ENCODE assay signal across 11 cellular contexts in genomic region chr5:39202594-39203290, GRCh38. TPM values are rescaled to one million over a fixed set of nuclear protein-coding genes. Genes with fewer than 3 reads are reported as not detected.
DNase-seq lines count a peak whose midpoint lies in the region; ATAC-seq and TF ChIP-seq lines count a peak whose summit lies in the region.
"Had no signal": no experiment of that assay in that cellular context is flagged by ENCODE, and none has a peak within 500 bp of the region (broad histone marks: within the 10 kb centered on the region; RNA-seq: fewer than 3 reads in every experiment).

No MANE protein-coding gene starts in this region.

- TF ChIP-seq CTCF in lung (IDR thresholded peaks at IDR 0.05; ENCODE audit: control extremely low read depth, extremely low read depth) (no peak), osteocyte (IDR thresholded peaks at IDR 0.05) (no peak)

- DNase-seq in CD1c-positive myeloid dendritic cell (ENCODE audit: extremely low spot score) (peak; percentile 84), lung (ENCODE audit: low spot score) (no peak), hypothalamus (lab: John Stamatoyannopoulos, UW) (no peak), SHP77 (lab: John Stamatoyannopoulos, UW) (no peak), osteocyte (ENCODE audit: extremely low spot score, unreplicated experiment) (no peak)
- DNase-seq in activated CD4-positive, alpha-beta T cell treated with anti-CD3 and anti-CD28 coated beads, Interleukin-2, amount 50 U/mL, for 1 hour, result peak; percentile 30
- DNase-seq: erythroblast, NCI-H1694 had no signal

- H3K27ac ChIP-seq in KOPT-K1 (ENCODE audit: low read depth, low read length, poor library complexity, severe bottlenecking) (peak overlapping the region; percentile 96), lung (ENCODE audit: low read depth in 1 of 2, low read length in 1 of 2) (peak overlapping the region in 1 of 2 donors; percentile 54)

- ATAC-seq in lung (ENCODE audit: insufficient read depth, low FRiP score) (peak; percentile 55), HG02678 (IDR thresholded peaks at IDR 0.05; ENCODE audit: unreplicated experiment) (no peak)
- ATAC-seq: GM12878 had no signal

- H3K9me3 Mint-ChIP-seq in osteocyte (ENCODE audit: unreplicated experiment), result no peaks in the 10 kb centered on the region

- 59 to 77% methylated on average over 11 of the region's 11 CpGs for WGBS in lung, 2 donors

- H3K4me3 ChIP-seq in lung, result no peak overlapping the region
- H3K4me3 ChIP-seq: GM12878 had no signal

- H3K4me1 Mint-ChIP-seq in osteocyte (ENCODE audit: unreplicated experiment), result no peaks in the 10 kb centered on the region

- no peaks in the 10 kb centered on the region for H3K36me3 Mint-ChIP-seq in osteocyte (ENCODE audit: unreplicated experiment)

- H3K27me3 Mint-ChIP-seq in osteocyte (ENCODE audit: unreplicated experiment), result peaks cover 5% of the 10 kb centered on the region

- H3K4me3 Mint-ChIP-seq in osteocyte (ENCODE audit: unreplicated experiment), result no peak overlapping the region

- no peaks in the 10 kb centered on the region for H3K4me1 ChIP-seq in lung (ENCODE audit: control insufficient read depth in 2 of 2, insufficient read depth in 2 of 2, low read length in 2 of 2)

- H3K27ac Mint-ChIP-seq in osteocyte (ENCODE audit: unreplicated experiment), result no peak overlapping the region

- H3K27me3 ChIP-seq in lung (ENCODE audit: control insufficient read depth, insufficient read depth), result no peaks in the 10 kb centered on the region

- no peaks in the 10 kb centered on the region for H3K36me3 ChIP-seq in KOPT-K1 (ENCODE audit: insufficient read depth, low read length)
- H3K36me3 ChIP-seq in lung (ENCODE audit: control insufficient read depth in 2 of 2, insufficient read depth in 2 of 2, low read length in 2 of 2), result no peaks in the 10 kb centered on the region

- H3K9me3 ChIP-seq in KOPT-K1 (ENCODE audit: insufficient read depth, low read length, poor library complexity, severe bottlenecking) (no peaks in the 10 kb centered on the region), lung (ENCODE audit: control insufficient read depth in 2 of 2, insufficient read depth in 1 of 2, low read length in 1 of 2) (no peaks in the 10 kb centered on the region)

RNA-seq across cellular contexts. Expression of gene FYB1, which starts 16.6 kb away (rescaled TPM):
- total RNA-seq in lung (10 to 100 TPM; 31.2 to 33.9 TPM), osteocyte (not detected in 2 replicates)
- 10 to 100 TPM in 1 of 2 donors, 1 to 10 TPM in 1; 4.5 to 51.4 TPM for polyA plus RNA-seq in lung

Comparison
In these comparisons a context has a peak if more than half of its experiments do, and no peak if none do; other contexts are left out.
1. DNase-seq: peak in CD1c-positive myeloid dendritic cell (single experiment) and activated CD4-positive, alpha-beta T cell treated with anti-CD3 and anti-CD28 coated beads, Interleukin-2, amount 50 U/mL, for 1 hour (single experiment); none in lung (single experiment), hypothalamus (0 of 51), SHP77 (0 of 2) and osteocyte (single experiment).
2. RNA of gene FYB1, which starts 16.6 kb away (total RNA-seq): 31.2 to 33.9 TPM in lung; not detected in osteocyte; every median in the first group is over 10 times any median in the second.